6 cellular contexts compared by ENCODE assay signal in genomic region chr2:241150660-241151530, GRCh38. TPM values are rescaled to one million over a fixed set of nuclear protein-coding genes. Genes with fewer than 3 reads are reported as not detected.
A peak's percentile ranks its signal among the peaks of the same experiment; 100 is the strongest.
DNase-seq lines count a peak whose midpoint lies in the region; ATAC-seq, FAIRE-seq and TF ChIP-seq lines count a peak whose summit lies in the region.

No MANE protein-coding gene starts in this region.

- peaks cover 5% of the 10 kb centered on the region; the same call in 1 of the 2 replicates for H3K36me3 ChIP-seq in Panc1 (ENCODE audit: control insufficient read depth, insufficient read depth, low read length)
- no peaks in the 10 kb centered on the region for H3K36me3 ChIP-seq in right atrium auricular region
- H3K36me3 ChIP-seq in tibial artery, result peaks cover 0 to 24% (median 7%) of the 10 kb centered on the region in 3 donors

- H3K9me3 ChIP-seq in Panc1 (ENCODE audit: control insufficient read depth, insufficient read depth, low read depth, low read length) (no peaks in the 10 kb centered on the region), right atrium auricular region (no peaks in the 10 kb centered on the region), tibial artery (no peaks in the 10 kb centered on the region)

- H3K27me3 ChIP-seq in Panc1 (ENCODE audit: control insufficient read depth, insufficient read depth, low read length), result no peaks in the 10 kb centered on the region
- H3K27me3 ChIP-seq in right atrium auricular region, result no peaks in the 10 kb centered on the region
- no peaks in the 10 kb centered on the region for H3K27me3 ChIP-seq in tibial artery

- no peaks in the 10 kb centered on the region for H3K9me3 Mint-ChIP-seq in CD14-positive monocyte

- peak overlapping the region; percentile 2 to 92 (median 78) for H3K27ac Mint-ChIP-seq in CD14-positive monocyte

- POLR2A ChIA-PET in Panc1 (lab: Charles Lee), result interaction anchor here (0.7 to 1.3 kb wide), 2 partner anchors 12 to 277 kb away, joined by 4 to 5 read pairs; no protein-coding TSS in a partner anchor

- H3K4me1 ChIP-seq in Panc1 (ENCODE audit: control insufficient read depth, insufficient read depth, low read length), result peaks cover 16% of the 10 kb centered on the region
- H3K4me1 ChIP-seq in right atrium auricular region, result peaks cover 0 to 22% of the 10 kb centered on the region in 2 donors
- H3K4me1 ChIP-seq in tibial artery, result peaks cover 0 to 26% (median 16%) of the 10 kb centered on the region in 4 donors

- no peak for TF ChIP-seq CTCF in CD14-positive monocyte (IDR thresholded peaks at IDR 0.05)
- TF ChIP-seq CTCF in Panc1 (IDR thresholded peaks at IDR 0.05), result no peak
- TF ChIP-seq CTCF in right atrium auricular region (IDR thresholded peaks at IDR 0.05), result no peak
- no peak for TF ChIP-seq CTCF in tibial artery (IDR thresholded peaks at IDR 0.05)

- H3K4me1 Mint-ChIP-seq in CD14-positive monocyte, result peaks cover 24% of the 10 kb centered on the region

- no peak for DNase-seq in CD14-positive monocyte (ENCODE audit: low spot score)
- DNase-seq in Panc1 (ENCODE audit: low read depth, low spot score), result no peak
- DNase-seq in right atrium auricular region (ENCODE audit: low spot score), result no peak
- DNase-seq in tibial artery, result no peak
- no peak for DNase-seq in RCC 7860 (ENCODE audit: low spot score)

- in situ Hi-C loops in Panc1 (cut with HindIII; ENCODE audit: low pct_unique_long_range_greater_than_20kb, low sequenced_read_pairs), result no loop called here

- H3K27me3 Mint-ChIP-seq in CD14-positive monocyte (ENCODE audit: low read depth in 3 of 3), result peaks cover 0 to 8% (median 2%) of the 10 kb centered on the region in 3 donors

- H3K36me3 Mint-ChIP-seq in CD14-positive monocyte, result peaks cover 17 to 20% of the 10 kb centered on the region in 2 donors

- peak; percentile 1; the same call in 1 of the 2 replicates for ATAC-seq in Panc1
- ATAC-seq in GM18502 (IDR thresholded peaks at IDR 0.05; ENCODE audit: poor library complexity, unreplicated experiment), result no peak

- H3K4me3 ChIP-seq in Panc1 (ENCODE audit: low read depth in 2 of 2, low read length in 2 of 2) (peak overlapping the region; percentile 64 to 90), right atrium auricular region (peak overlapping the region; percentile 100), tibial artery (peak overlapping the region; percentile 86 to 97)

- CTCF ChIA-PET in Panc1 (lab: Charles Lee), result interaction anchor here (0.6 kb wide), 1 partner anchor 213 kb away, joined by 3 read pairs; no protein-coding TSS in a partner anchor

- peak overlapping the region; percentile 98 to 99 for H3K4me3 Mint-ChIP-seq in CD14-positive monocyte

- intact Hi-C loops in CD14-positive monocyte (cut with micrococcal nuclease) (loop anchor here (2.0 to 10.0 kb wide), 4 partner anchors 156 to 358 kb away; partner anchors contain the start of genes FARP2 (in 1 of the 2), HDLBP (in 1 of the 2), SEPTIN2 (in 1 of the 2) and SNED1 (in 1 of the 2)), Panc1 (cut with micrococcal nuclease; ENCODE audit: unreplicated experiment) (no loop called here), tibial artery (cut with DNase I; ENCODE audit: low total_unique reads) (loop anchor here (10.0 kb wide), 1 partner anchor 556 kb away; no protein-coding TSS in a partner anchor)

- BruUV-seq in Panc1 (replicated peaks; lab: Mats Ljungman, UMichigan), result no TSS peak

- peak overlapping the region; percentile 72 for H3K27ac ChIP-seq in Panc1 (ENCODE audit: low read length)
- H3K27ac ChIP-seq in right atrium auricular region, result peak overlapping the region; percentile 82 to 84
- H3K27ac ChIP-seq in tibial artery, result peak overlapping the region; percentile 82 to 90

- no peak for FAIRE-seq in RCC 7860 (lab: Jason Lieb, UNC)

RNA-seq across cellular contexts. Expression of gene PPP1R7, which starts 0.6 kb away (rescaled TPM):
- 100 to 1,000 TPM in 1 of 2 donors, 10 to 100 TPM in 1; 84.4 to 102 TPM for polyA plus RNA-seq in CD14-positive monocyte
- total RNA-seq in Panc1 (2021; ENCODE audit: unreplicated experiment) (64.2 TPM), right atrium auricular region (10 to 100 TPM; 57.5 to 61.4 TPM)
- polyA plus RNA-seq in Panc1 (2012; ENCODE audit: insufficient read length), result 116 TPM

RNA-seq across cellular contexts. Expression of gene PASK, which starts 1.6 kb away (rescaled TPM):
- under 1 TPM; 0.56 to 0.70 TPM for polyA plus RNA-seq in CD14-positive monocyte
- total RNA-seq in Panc1 (2021; ENCODE audit: unreplicated experiment), result 51.6 TPM
- 14.3 TPM for polyA plus RNA-seq in Panc1 (2012; ENCODE audit: insufficient read length)
- 1 to 10 TPM in 1 of 2 donors, under 1 TPM in 1; 0.98 to 1.1 TPM for total RNA-seq in right atrium auricular region

RNA-seq across cellular contexts. Expression of gene ANO7, which starts 37.6 kb away (rescaled TPM):
- polyA plus RNA-seq in CD14-positive monocyte, result not detected
- total RNA-seq in Panc1 (2021; ENCODE audit: unreplicated experiment) (6.9 TPM), right atrium auricular region (1 to 10 TPM; 1.1 to 1.3 TPM)
- 7.3 TPM for polyA plus RNA-seq in Panc1 (2012; ENCODE audit: insufficient read length)

RNA-seq across cellular contexts. Expression of gene MTERF4, which starts 48.8 kb away (rescaled TPM):
- polyA plus RNA-seq in CD14-positive monocyte, result 10 to 100 TPM; 15.5 to 17.8 TPM
- total RNA-seq in Panc1 (2021; ENCODE audit: unreplicated experiment) (28.9 TPM), right atrium auricular region (10 to 100 TPM; 20.6 to 25.3 TPM)
- 35.8 TPM for polyA plus RNA-seq in Panc1 (2012; ENCODE audit: insufficient read length)

Comparison
In these comparisons a context has a peak if more than half of its experiments do, and no peak if none do; other contexts are left out.
1. RNA of gene PASK, which starts 1.6 kb away (total RNA-seq): 51.6 TPM in Panc1 (single experiment); 0.98 to 1.1 TPM in right atrium auricular region; every median in the first group is over 10 times any median in the second.
2. Peak in every context shown above with its lines, with median percentiles within 50 percentile points of each other: H3K27ac ChIP-seq and H3K4me3 ChIP-seq.